22 cellular contexts compared by ENCODE assay signal in genomic region chr1:214514819-214515383, GRCh38. TPM values are rescaled to one million over a fixed set of nuclear protein-coding genes. Genes with fewer than 3 reads are reported as not detected.
DNase-seq lines count a peak whose midpoint lies in the region; ATAC-seq and TF ChIP-seq lines count a peak whose summit lies in the region.
"Had no signal": no experiment of that assay in that cellular context is flagged by ENCODE, and none has a peak within 500 bp of the region (broad histone marks: within the 10 kb centered on the region; RNA-seq: fewer than 3 reads in every experiment).

No MANE protein-coding gene starts in this region.

- BruUV-seq in HCT116 (replicated peaks; lab: Mats Ljungman, UMichigan): no TSS peak

- H3K79me2 ChIP-seq in HCT116 (ENCODE audit: insufficient read depth, low read length): peaks cover 75% of the 10 kb centered on the region

- no peaks in the 10 kb centered on the region for H3K27me3 ChIP-seq in HCT116 (ENCODE audit: insufficient read depth, low read length)
- H3K27me3 ChIP-seq: body of pancreas, MG63, tibial artery had no signal

- no peak for TF ChIP-seq RAD21 in HCT116 (IDR thresholded peaks at IDR 0.05; ENCODE audit: low read depth)

- H3K4me2 ChIP-seq in HCT116 (ENCODE audit: low read length): peak overlapping the region; percentile 31; the same call in 1 of the 2 replicates
- H3K4me2 ChIP-seq: smooth muscle cell had no signal

- no peak overlapping the region for H3K9ac ChIP-seq in HCT116 (ENCODE audit: low read length)
- no peak overlapping the region for H3K9ac ChIP-seq in SK-N-MC (ENCODE audit: insufficient read length)

- CTCF ChIA-PET in HCT116 (lab: Charles Lee): no interaction called here

- peaks cover 0 to 3% of the 10 kb centered on the region in 2 experiments; a peak in 1 of 4 replicates for H3K9me3 ChIP-seq in HCT116 (ENCODE audit: control insufficient read depth in 1 of 2, insufficient read depth in 1 of 2, low read depth in 1 of 2, low read length in 2 of 2)
- H3K9me3 ChIP-seq in SK-N-MC (ENCODE audit: low read depth, low read length): no peaks in the 10 kb centered on the region
- peaks cover 3% of the 10 kb centered on the region for H3K9me3 ChIP-seq in iPS-18c (ENCODE audit: control insufficient read depth, insufficient read depth, low read length)
- H3K9me3 ChIP-seq: body of pancreas, tibial artery had no signal

- H3K36me3 ChIP-seq in HCT116 (ENCODE audit: control insufficient read depth in 1 of 2, insufficient read depth in 2 of 2, low read length in 2 of 2) (no peaks in the 10 kb centered on the region), SK-N-MC (ENCODE audit: insufficient read depth, low read length) (0 out of 2 replicates have a peak, but pooled peaks cover 3% of the 10 kb centered on the region)
- H3K36me3 ChIP-seq: tibial artery had no signal

- H4K20me1 ChIP-seq in HCT116 (ENCODE audit: insufficient read depth): no peaks in the 10 kb centered on the region

- H3K4me1 ChIP-seq in HCT116 (ENCODE audit: control insufficient read depth in 1 of 2, insufficient read depth in 2 of 2, low read length in 2 of 2): peaks cover 52 to 58% of the 10 kb centered on the region in 2 experiments

- peaks cover 6% of the 10 kb centered on the region for H3K9me3 Mint-ChIP-seq in endothelial cell (ENCODE audit: unreplicated experiment)

- DNase-seq in HCT116 (ENCODE audit: low read depth, low spot score) (no peak), SK-N-MC (ENCODE audit: low read depth, low spot score) (no peak), sciatic nerve (ENCODE audit: low spot score) (no peak), coronary artery (ENCODE audit: low spot score) (no peak), endothelial cell (ENCODE audit: low spot score) (no peak)
- no peak for DNase-seq in stimulated activated naive CD4-positive, alpha-beta T cell treated with Interleukin-2 at 50 U/mL for 16 hours (lab: John Stamatoyannopoulos, UW)
- DNase-seq: activated CD4-positive, alpha-beta T cell treated with anti-CD3 and anti-CD28 coated beads, Interleukin-2, amount 50 U/mL, for 1 hour; activated naive CD4-positive, alpha-beta T cell treated with Interleukin-2 at 50 U/mL for 16 hours; activated T-cell treated with anti-CD3 and anti-CD28 coated beads for 4 hours; body of pancreas; DMS53; islet precursor cell; NCI-H1930; NCI-H524 treated with DMSO at 0.1 percent for 48 hours; occipital lobe; tibial artery had no signal

- RAD21 ChIA-PET in HCT116 (lab: Charles Lee; ENCODE audit: low non-redundant PET in 1 of 2, low total read pairs in 2 of 2, uncharacterized antibody in 2 of 2, unreplicated experiment in 2 of 2): no interaction called here

- TF ChIP-seq POLR2A in HCT116 (IDR thresholded peaks at IDR 0.05; ENCODE audit: borderline replicate concordance, extremely low read depth, insufficient read depth, insufficient read length): no peak

- H3K9me2 ChIP-seq in HCT116 (ENCODE audit: insufficient read depth): no peaks in the 10 kb centered on the region

- POLR2A ChIA-PET in HCT116 (lab: Charles Lee): no interaction called here

- H2AFZ ChIP-seq in HCT116 (ENCODE audit: low read depth, low read length, poor library complexity, severe bottlenecking): no peak overlapping the region

- H3K27ac ChIP-seq in HCT116 (ENCODE audit: low read depth, low read length) (peak overlapping the region; percentile 39), SK-N-MC (no peak overlapping the region), coronary artery (no peak overlapping the region)
- H3K27ac ChIP-seq: tibial artery had no signal

- H3K27me3 Mint-ChIP-seq in endothelial cell (ENCODE audit: unreplicated experiment): peaks cover 6% of the 10 kb centered on the region

- no peak overlapping the region for H3K4me3 Mint-ChIP-seq in endothelial cell (ENCODE audit: unreplicated experiment)

- H3K36me3 Mint-ChIP-seq in endothelial cell (ENCODE audit: low read depth, unreplicated experiment): peaks cover 13% of the 10 kb centered on the region

- TF ChIP-seq CTCF in HCT116 (IDR thresholded peaks at IDR 0.05 in 2 of 3, conservative IDR thresholded peaks at IDR 0.05 in 1 of 3; ENCODE audit: borderline replicate concordance in 1 of 3, insufficient read depth in 1 of 3, low read depth in 2 of 3, low read length in 2 of 3) (no peak), coronary artery (IDR thresholded peaks at IDR 0.05) (no peak), endothelial cell (IDR thresholded peaks at IDR 0.05; ENCODE audit: unreplicated experiment) (no peak)

- H3K27ac Mint-ChIP-seq in endothelial cell (ENCODE audit: unreplicated experiment): no peak overlapping the region

- H3K4me3 ChIP-seq in HCT116 (replicated peaks in 1 of 2; ENCODE audit: low read depth in 1 of 2, low read length in 2 of 2) (no peak overlapping the region), SK-N-MC (peak overlapping the region; percentile 61), iPS-18c (ENCODE audit: insufficient read depth, low read depth, low read length) (peak overlapping the region; percentile 12; the same call in 1 of the 2 replicates), coronary artery (no peak overlapping the region)
- H3K4me3 ChIP-seq: body of pancreas, MG63, smooth muscle cell, tibial artery had no signal

- intact Hi-C loops in HCT116 (cut with micrococcal nuclease) (no loop called here), sciatic nerve (cut with DNase I) (no loop called here)

- no peak; the same call in 1 of the 2 replicates for ATAC-seq in HCT116
- peak; percentile 21 for ATAC-seq in sciatic nerve
- no peak for ATAC-seq in GM18498 (IDR thresholded peaks at IDR 0.05; ENCODE audit: unreplicated experiment)
- ATAC-seq: body of pancreas, esophagus mucosa had no signal

- peaks cover 33% of the 10 kb centered on the region for H3K4me1 Mint-ChIP-seq in endothelial cell (ENCODE audit: unreplicated experiment)

TF ChIP-seq in HCT116, 20 proteins besides CTCF, POLR2A, EP300 and RAD21:
- TF ChIP-seq TCF7L2 (IDR thresholded peaks at IDR 0.05; ENCODE audit: borderline replicate concordance, extremely low read depth, insufficient read depth, insufficient read length): no peak
- TF ChIP-seq ZFX (IDR thresholded peaks at IDR 0.05): no peak
- no peak for TF ChIP-seq CBX3 (IDR thresholded peaks at IDR 0.05; ENCODE audit: low read depth)
- TF ChIP-seq SRF (IDR thresholded peaks at IDR 0.05; ENCODE audit: low read depth): no peak
- TF ChIP-seq CEBPB (IDR thresholded peaks at IDR 0.05; ENCODE audit: low read depth): no peak
- no peak for TF ChIP-seq REST (IDR thresholded peaks at IDR 0.05; ENCODE audit: low read depth)

RNA-seq across cellular contexts. Expression of gene PTPN14, which starts 36.5 kb away (rescaled TPM):
- total RNA-seq in HCT116 (2021; ENCODE audit: unreplicated experiment) (37.5 TPM), sciatic nerve (85.9 TPM), endothelial cell (ENCODE audit: unreplicated experiment) (46.3 TPM)
- polyA plus RNA-seq in HCT116 (2012): 7.2 and 11.1 TPM in 2 replicates
- total RNA-seq: OCI-LY7 had no signal

Comparison
In these comparisons a context has a peak if more than half of its experiments do, and no peak if none do; other contexts are left out.
1. H3K4me3 ChIP-seq: peak in SK-N-MC (single experiment) and iPS-18c (single experiment); none in HCT116 (0 of 2) and coronary artery (single experiment).